ENCODE assay signal across 18 cellular contexts in genomic region chr21:34120867-34121266, GRCh38. TPM values are rescaled to one million over a fixed set of nuclear protein-coding genes. Genes with fewer than 3 reads are reported as not detected.
A peak's percentile ranks its signal among the peaks of the same experiment; 100 is the strongest.
DNase-seq lines count a peak whose midpoint lies in the region; ATAC-seq and TF ChIP-seq lines count a peak whose summit lies in the region.
"Had no signal": no experiment of that assay in that cellular context is flagged by ENCODE, and none has a peak within 500 bp of the region (broad histone marks: within the 10 kb centered on the region; RNA-seq: fewer than 3 reads in every experiment).

No MANE protein-coding gene starts in this region.

- TF ChIP-seq CTCF in cardiac muscle cell (IDR thresholded peaks at IDR 0.05; ENCODE audit: low read depth, low read length) (no peak), testis (IDR thresholded peaks at IDR 0.05) (no peak)
- TF ChIP-seq CTCF in CD4-positive, alpha-beta T cell (IDR thresholded peaks at IDR 0.05), result no peak
- no peak for TF ChIP-seq CTCF in CD8-positive, alpha-beta T cell (IDR thresholded peaks at IDR 0.05)

- H3K27me3 ChIP-seq in cardiac muscle cell, result no peaks in the 10 kb centered on the region
- no peaks in the 10 kb centered on the region for H3K27me3 ChIP-seq in right cardiac atrium (ENCODE audit: control insufficient read depth, insufficient read depth)
- H3K27me3 ChIP-seq in CD4-positive, alpha-beta T cell (ENCODE audit: control insufficient read depth, insufficient read depth, low read length), result no peaks in the 10 kb centered on the region
- H3K27me3 ChIP-seq in CD8-positive, alpha-beta T cell (ENCODE audit: insufficient read depth, low read length), result no peaks in the 10 kb centered on the region
- no peaks in the 10 kb centered on the region for H3K27me3 ChIP-seq in testis

- no peaks in the 10 kb centered on the region for H3K27me3 Mint-ChIP-seq in CD4-positive, alpha-beta T cell
- no peaks in the 10 kb centered on the region for H3K27me3 Mint-ChIP-seq in CD8-positive, alpha-beta T cell (ENCODE audit: low read depth)
- H3K27me3 Mint-ChIP-seq: CD8-positive, alpha-beta memory T cell had no signal

- ATAC-seq in right cardiac atrium, result no peak
- no peak for ATAC-seq in CD4-positive, alpha-beta T cell (ENCODE audit: poor library complexity)
- ATAC-seq in CD8-positive, alpha-beta T cell, result no peak
- ATAC-seq in GM21526 (IDR thresholded peaks at IDR 0.05; ENCODE audit: low FRiP score, unreplicated experiment), result no peak
- ATAC-seq: GM12878 had no signal

- H3K9me3 ChIP-seq in cardiac muscle cell (ENCODE audit: low read depth) (no peaks in the 10 kb centered on the region), right cardiac atrium (ENCODE audit: control insufficient read depth, low read length) (no peaks in the 10 kb centered on the region), testis (no peaks in the 10 kb centered on the region)
- no peaks in the 10 kb centered on the region for H3K9me3 ChIP-seq in CD4-positive, alpha-beta T cell (ENCODE audit: control insufficient read depth, low read length)
- no peaks in the 10 kb centered on the region for H3K9me3 ChIP-seq in CD8-positive, alpha-beta T cell (ENCODE audit: low read length)
- H3K9me3 ChIP-seq: HAP-1 had no signal

- DNase-seq in cardiac muscle cell (ENCODE audit: low read depth in 1 of 2, low spot score in 1 of 2), result no peak
- no peak for DNase-seq in right cardiac atrium
- no peak for DNase-seq in CD4-positive, alpha-beta T cell
- no peak for DNase-seq in CD8-positive, alpha-beta T cell
- peak; percentile 57 for DNase-seq in myocyte (ENCODE audit: low read depth)
- DNase-seq in testis, result no peak
- DNase-seq in NCI-H2107 treated with DMSO at 0.1 percent for 48 hours (lab: John Stamatoyannopoulos, UW; ENCODE audit: unreplicated experiment), result no peak
- DNase-seq: C1 segment of cervical spinal cord; CD8-positive, alpha-beta memory T cell; DMS 273 treated with DMSO at 0.1 percent for 48 hours; DMS79; EL; GDM1; GOT3; HFFc6 had no signal

- peak overlapping the region; percentile 49 for H3K27ac Mint-ChIP-seq in CD4-positive, alpha-beta T cell
- peak overlapping the region; percentile 20 for H3K27ac Mint-ChIP-seq in CD8-positive, alpha-beta T cell
- H3K27ac Mint-ChIP-seq: HFFc6 had no signal

- H3K36me3 ChIP-seq in cardiac muscle cell (peaks cover 10% of the 10 kb centered on the region), testis (ENCODE audit: low read depth, missing control alignments) (no peaks in the 10 kb centered on the region)
- peaks cover 6% of the 10 kb centered on the region for H3K36me3 ChIP-seq in CD8-positive, alpha-beta T cell (ENCODE audit: insufficient read depth, low read length)

- WGBS in right cardiac atrium, result 71% methylated on average over 2 of the region's 2 CpGs
- WGBS in testis, 2 donors, result 70 to 73% methylated on average over 2 of the region's 2 CpGs

- TF ChIP-seq POLR2A in testis (IDR thresholded peaks at IDR 0.05), result no peak

- H3K4me3 ChIP-seq in cardiac muscle cell (no peak overlapping the region), right cardiac atrium (ENCODE audit: low read length) (no peak overlapping the region), testis (no peak overlapping the region)
- H3K4me3 ChIP-seq in CD8-positive, alpha-beta T cell (ENCODE audit: low read depth, low read length), result no peak overlapping the region
- H3K4me3 ChIP-seq: GM12878, HAP-1 had no signal

- H3K4me1 ChIP-seq in cardiac muscle cell (ENCODE audit: low read depth) (peaks cover 31% of the 10 kb centered on the region), right cardiac atrium (ENCODE audit: control insufficient read depth, insufficient read depth, low read length) (peaks cover 6% of the 10 kb centered on the region), testis (peaks cover 11% of the 10 kb centered on the region)
- H3K4me1 ChIP-seq in CD8-positive, alpha-beta T cell (ENCODE audit: insufficient read depth, low read length), result peaks cover 5% of the 10 kb centered on the region
- H3K4me1 ChIP-seq: HAP-1 had no signal

- intact Hi-C loops in right cardiac atrium (cut with DNase I) (no loop called here), testis (cut with DNase I; ENCODE audit: low total_unique reads) (no loop called here)
- intact Hi-C loops in CD4-positive, alpha-beta T cell (cut with DNase I, micrococcal nuclease), result no loop called here
- intact Hi-C loops in CD8-positive, alpha-beta T cell (cut with DNase I, micrococcal nuclease), result loop anchor here in 1 of 2 experiments (10.0 kb wide), 1 partner anchor 494 kb away; the partner anchor contains the start of gene RCAN1

- H3K36me3 Mint-ChIP-seq in CD4-positive, alpha-beta T cell (ENCODE audit: low read depth), result peaks cover 35% of the 10 kb centered on the region
- peaks cover 41% of the 10 kb centered on the region for H3K36me3 Mint-ChIP-seq in CD8-positive, alpha-beta T cell

- POLR2A ChIA-PET in CD4-positive, alpha-beta T cell (lab: Charles Lee), result interaction anchor here (1.1 kb wide), 2 partner anchors 10 to 14 kb away, joined by 3 read pairs; no protein-coding TSS in a partner anchor
- POLR2A ChIA-PET in CD8-positive, alpha-beta T cell (lab: Charles Lee), result interaction anchor here (1.0 kb wide), 1 partner anchor 8 kb away, joined by 5 read pairs; no protein-coding TSS in a partner anchor

- H3K27ac ChIP-seq in cardiac muscle cell (peak overlapping the region; percentile 39), right cardiac atrium (ENCODE audit: low read length) (no peak overlapping the region), testis (no peak overlapping the region)
- no peak overlapping the region for H3K27ac ChIP-seq in CD4-positive, alpha-beta T cell (ENCODE audit: low read depth, low read length)
- H3K27ac ChIP-seq in CD8-positive, alpha-beta T cell (ENCODE audit: low read depth, low read length), result no peak overlapping the region

- H3K4me3 Mint-ChIP-seq in CD4-positive, alpha-beta T cell, result no peak overlapping the region
- H3K4me3 Mint-ChIP-seq in CD8-positive, alpha-beta T cell, result no peak overlapping the region
- H3K4me3 Mint-ChIP-seq: HFFc6 had no signal

- CTCF ChIA-PET in CD4-positive, alpha-beta T cell (lab: Charles Lee), result interaction anchor here (1.6 kb wide), 1 partner anchor 19 kb away, joined by 3 read pairs; no protein-coding TSS in a partner anchor
- CTCF ChIA-PET in CD8-positive, alpha-beta T cell (lab: Charles Lee), result interaction anchor here (1.0 to 2.0 kb wide), 4 partner anchors 9 to 197 kb away, joined by 3 to 10 read pairs (median 6); no protein-coding TSS in a partner anchor

- no peaks in the 10 kb centered on the region for H3K9me3 Mint-ChIP-seq in CD4-positive, alpha-beta T cell
- no peaks in the 10 kb centered on the region for H3K9me3 Mint-ChIP-seq in CD8-positive, alpha-beta T cell
- H3K9me3 Mint-ChIP-seq: CD8-positive, alpha-beta memory T cell; HFFc6 had no signal

- H3K4me1 Mint-ChIP-seq in CD4-positive, alpha-beta T cell (ENCODE audit: low read depth), result peaks cover 66% of the 10 kb centered on the region
- H3K4me1 Mint-ChIP-seq in CD8-positive, alpha-beta T cell (ENCODE audit: low read depth), result peaks cover 65% of the 10 kb centered on the region

RNA-seq across cellular contexts. Expression of gene MRPS6, which starts 47.5 kb away (rescaled TPM):
- 83.7 and 83.8 TPM in 2 replicates for total RNA-seq in cardiac muscle cell
- 314 and 335 TPM in 2 replicates for polyA plus RNA-seq in cardiac muscle cell
- 10 to 100 TPM; 67.6 to 78.1 (median 73.1) TPM for total RNA-seq in right cardiac atrium
- 95.3 TPM for polyA plus RNA-seq in right cardiac atrium
- 10 to 100 TPM; 13.5 to 14.4 TPM for total RNA-seq in CD4-positive, alpha-beta T cell
- 10 to 100 TPM; 14.3 to 15.4 TPM for total RNA-seq in CD8-positive, alpha-beta T cell
- 55.8 and 103 TPM in 2 replicates for total RNA-seq in myocyte
- polyA plus RNA-seq in myocyte (2012), result 114 TPM
- total RNA-seq in testis, result 100 to 1,000 TPM in 1 of 2 donors, 10 to 100 TPM in 1; 88.8 to 102 TPM
- 107 TPM for polyA plus RNA-seq in testis (ENCODE audit: insufficient read depth, low read depth, low replicate concordance)

RNA-seq across cellular contexts. Expression of gene SLC5A3, which starts 47.5 kb away (rescaled TPM):
- total RNA-seq in cardiac muscle cell, result 11.5 and 17.0 TPM in 2 replicates
- 3.0 and 4.1 TPM in 2 replicates for polyA plus RNA-seq in cardiac muscle cell
- total RNA-seq in right cardiac atrium, result 10 to 100 TPM in 1 of 4 donors, 1 to 10 TPM in 3; 4.1 to 11.7 (median 6.7) TPM
- 2.2 TPM for polyA plus RNA-seq in right cardiac atrium
- total RNA-seq in CD4-positive, alpha-beta T cell, result 1 to 10 TPM; 4.6 to 4.9 TPM
- 1 to 10 TPM; 4.6 to 5.2 TPM for total RNA-seq in CD8-positive, alpha-beta T cell
- 31.9 and 45.0 TPM in 2 replicates for total RNA-seq in myocyte
- polyA plus RNA-seq in myocyte (2012), result 5.8 TPM
- total RNA-seq in testis, result 10 to 100 TPM; 59.5 to 61.9 TPM
- polyA plus RNA-seq in testis (ENCODE audit: insufficient read depth, low read depth, low replicate concordance), result 16.3 TPM
